11 cellular contexts compared by ENCODE assay signal in the genomic region with DNA sequence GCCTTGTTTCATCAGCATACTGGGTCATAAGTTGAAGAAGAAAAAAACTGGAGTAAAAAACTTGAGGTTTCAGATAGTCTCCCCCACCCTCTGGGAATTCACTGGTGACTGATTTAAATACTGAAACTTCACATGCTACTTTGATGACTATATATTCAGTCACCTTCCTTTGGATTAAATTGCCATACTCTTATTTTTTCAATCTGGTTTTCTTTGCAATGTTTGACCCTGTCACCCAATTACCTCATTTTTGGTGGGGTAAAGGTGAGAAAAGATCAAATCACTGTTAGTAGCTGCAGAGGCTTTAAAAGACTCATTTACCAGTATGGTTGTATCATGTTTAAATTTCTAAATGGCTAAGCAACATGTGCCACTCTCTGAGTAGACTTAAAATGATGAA.
DNase-seq lines count a peak whose midpoint lies in the region; ATAC-seq lines count a peak whose summit lies in the region.
"Had no signal": no experiment of that assay in that cellular context is flagged by ENCODE, and none has a peak within 500 bp of the region (broad histone marks: within the 10 kb centered on the region; RNA-seq: fewer than 3 reads in every experiment).

No MANE protein-coding gene starts in this region.

- no peaks in the 10 kb centered on the region for H3K9me3 Mint-ChIP-seq in stimulated activated memory B cell treated with anti-CD40 and anti-IgM and Interleukin-4, amounts not matched to agents 10 μg/mL and 1 μg/mL and 100 μg/mL, for 72 hours
- H3K9me3 Mint-ChIP-seq: activated naive CD4-positive, alpha-beta T cell treated with anti-CD3 and anti-CD28 coated beads, Interleukin-2, amount 50 U/mL, for 24 hours had no signal

- no peaks in the 10 kb centered on the region for H3K27me3 Mint-ChIP-seq in stimulated activated memory B cell treated with anti-CD40 and anti-IgM and Interleukin-4, amounts not matched to agents 10 μg/mL and 1 μg/mL and 100 μg/mL, for 72 hours
- H3K27me3 Mint-ChIP-seq: activated naive CD4-positive, alpha-beta T cell treated with anti-CD3 and anti-CD28 coated beads, Interleukin-2, amount 50 U/mL, for 24 hours had no signal

- no peak overlapping the region for H3K27ac Mint-ChIP-seq in stimulated activated memory B cell treated with anti-CD40 and anti-IgM and Interleukin-4, amounts not matched to agents 10 μg/mL and 1 μg/mL and 100 μg/mL, for 72 hours
- H3K27ac Mint-ChIP-seq: activated naive CD4-positive, alpha-beta T cell treated with anti-CD3 and anti-CD28 coated beads, Interleukin-2, amount 50 U/mL, for 24 hours had no signal

- ATAC-seq in GM19043 (IDR thresholded peaks at IDR 0.05; ENCODE audit: low read depth, unreplicated experiment) (peak; percentile 70), HG02571 (IDR thresholded peaks at IDR 0.05; ENCODE audit: unreplicated experiment) (peak; percentile 80), HG03432 (IDR thresholded peaks at IDR 0.05; ENCODE audit: unreplicated experiment) (peak; percentile 92)
- peak; percentile 74 for ATAC-seq in stimulated activated memory B cell treated with anti-CD40 and anti-IgM and Interleukin-4, amounts not matched to agents 10 μg/mL and 1 μg/mL and 100 μg/mL, for 72 hours
- ATAC-seq: Panc1 had no signal

- no peaks in the 10 kb centered on the region for H3K36me3 Mint-ChIP-seq in stimulated activated memory B cell treated with anti-CD40 and anti-IgM and Interleukin-4, amounts not matched to agents 10 μg/mL and 1 μg/mL and 100 μg/mL, for 72 hours
- H3K36me3 Mint-ChIP-seq: activated naive CD4-positive, alpha-beta T cell treated with anti-CD3 and anti-CD28 coated beads, Interleukin-2, amount 50 U/mL, for 24 hours had no signal

- peaks cover 17% of the 10 kb centered on the region for H3K4me1 Mint-ChIP-seq in stimulated activated memory B cell treated with anti-CD40 and anti-IgM and Interleukin-4, amounts not matched to agents 10 μg/mL and 1 μg/mL and 100 μg/mL, for 72 hours
- H3K4me1 Mint-ChIP-seq: activated naive CD4-positive, alpha-beta T cell treated with anti-CD3 and anti-CD28 coated beads, Interleukin-2, amount 50 U/mL, for 24 hours had no signal

- no peak overlapping the region for H3K4me3 Mint-ChIP-seq in stimulated activated memory B cell treated with anti-CD40 and anti-IgM and Interleukin-4, amounts not matched to agents 10 μg/mL and 1 μg/mL and 100 μg/mL, for 72 hours
- H3K4me3 Mint-ChIP-seq: activated naive CD4-positive, alpha-beta T cell treated with anti-CD3 and anti-CD28 coated beads, Interleukin-2, amount 50 U/mL, for 24 hours had no signal

- DNase-seq in DMS 273 treated with DMSO at 0.1 percent for 48 hours (lab: John Stamatoyannopoulos, UW) (no peak), NCI-H524 (lab: John Stamatoyannopoulos, UW) (no peak), NCI-H526 (lab: John Stamatoyannopoulos, UW) (no peak)
- DNase-seq: effector memory CD4-positive, alpha-beta T cell; NCI-H1048 had no signal
